8 cellular contexts compared by ENCODE assay signal in the genomic region with DNA sequence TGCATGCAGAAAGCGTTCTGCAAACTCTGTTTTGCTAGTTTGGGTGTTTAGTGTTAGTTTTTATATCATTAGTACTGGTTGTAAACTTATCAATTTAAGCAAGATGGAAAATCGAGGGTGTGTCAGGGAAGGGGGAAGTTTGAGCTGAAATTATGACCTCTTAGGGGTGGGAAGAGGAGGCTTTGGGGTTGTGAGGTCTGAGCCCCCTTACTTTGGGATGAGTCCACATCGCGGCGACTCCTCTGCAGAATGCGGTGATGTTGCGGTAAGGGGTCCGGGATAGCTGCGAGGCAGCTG. TPM values are rescaled to one million over a fixed set of nuclear protein-coding genes. Genes with fewer than 3 reads are reported as not detected.
DNase-seq lines count a peak whose midpoint lies in the region; ATAC-seq lines count a peak whose summit lies in the region.

No MANE protein-coding gene starts in this region.

- H3K9me3 Mint-ChIP-seq in activated CD8-positive, alpha-beta memory T cell treated with anti-CD3 and anti-CD28 coated beads, Interleukin-2, amount 10 ng/mL, durations not matched to agents 7 days and 5 days (ENCODE audit: low read depth): no peaks in the 10 kb centered on the region

- H3K9me3 ChIP-seq in T-helper 17 cell (ENCODE audit: control insufficient read depth, low read length, poor library complexity, severe bottlenecking): no peaks in the 10 kb centered on the region

- peak overlapping the region; percentile 95 for H3K27ac Mint-ChIP-seq in activated CD8-positive, alpha-beta memory T cell treated with anti-CD3 and anti-CD28 coated beads, Interleukin-2, amount 10 ng/mL, durations not matched to agents 7 days and 5 days
- H3K27ac Mint-ChIP-seq in T-helper 17 cell: peak overlapping the region; percentile 97

- peak overlapping the region; percentile 89 for H3K4me3 Mint-ChIP-seq in activated CD8-positive, alpha-beta memory T cell treated with anti-CD3 and anti-CD28 coated beads, Interleukin-2, amount 10 ng/mL, durations not matched to agents 7 days and 5 days
- H3K4me3 Mint-ChIP-seq in T-helper 17 cell: peak overlapping the region; percentile 87

- H3K36me3 Mint-ChIP-seq in activated CD8-positive, alpha-beta memory T cell treated with anti-CD3 and anti-CD28 coated beads, Interleukin-2, amount 10 ng/mL, durations not matched to agents 7 days and 5 days: peaks cover 4% of the 10 kb centered on the region
- H3K36me3 Mint-ChIP-seq in T-helper 17 cell (ENCODE audit: low read depth): peaks cover 2% of the 10 kb centered on the region

- in situ Hi-C loops in G401 (cut with HindIII; ENCODE audit: low sequenced_read_pairs): no loop called here

- peaks cover 6% of the 10 kb centered on the region for H3K27me3 Mint-ChIP-seq in activated CD8-positive, alpha-beta memory T cell treated with anti-CD3 and anti-CD28 coated beads, Interleukin-2, amount 10 ng/mL, durations not matched to agents 7 days and 5 days
- H3K27me3 Mint-ChIP-seq in T-helper 17 cell: peaks cover 6% of the 10 kb centered on the region

- DNase-seq in activated CD8-positive, alpha-beta memory T cell treated with anti-CD3 and anti-CD28 coated beads, Interleukin-2, amount 10 ng/mL, durations not matched to agents 7 days and 5 days: no peak
- no peak for DNase-seq in activated CD8-positive, alpha-beta memory T cell treated with anti-CD3 and anti-CD28 coated beads, Interleukin-2, amount 50 U/mL, for 48 hours
- DNase-seq in T-helper 17 cell (no peak), iPS DF 19.7 (ENCODE audit: low read depth, low spot score) (peak; percentile 73), substantia nigra (lab: John Stamatoyannopoulos, UW) (no peak), G401 (ENCODE audit: low spot score) (no peak), NCI-H2029 treated with DMSO at 0.1 percent for 48 hours (lab: John Stamatoyannopoulos, UW) (no peak), DMS53 (lab: John Stamatoyannopoulos, UW) (no peak)

- ATAC-seq in activated CD8-positive, alpha-beta memory T cell treated with anti-CD3 and anti-CD28 coated beads, Interleukin-2, amount 10 ng/mL, durations not matched to agents 7 days and 5 days: no peak
- no peak for ATAC-seq in T-helper 17 cell

- CTCF ChIA-PET in activated CD8-positive, alpha-beta memory T cell treated with anti-CD3 and anti-CD28 coated beads, Interleukin-2, amount 10 ng/mL, durations not matched to agents 7 days and 5 days (lab: Charles Lee): interaction anchor here (1.0 to 2.5 kb wide), 12 partner anchors 8 to 138 kb away, joined by 3 to 12 read pairs (median 4); a partner anchor contains a TSS

- H3K27ac ChIP-seq in substantia nigra (ENCODE audit: low read depth, low read length, poor library complexity, severe bottlenecking): peak overlapping the region; percentile 65

- peaks cover 21% of the 10 kb centered on the region for H3K4me1 Mint-ChIP-seq in activated CD8-positive, alpha-beta memory T cell treated with anti-CD3 and anti-CD28 coated beads, Interleukin-2, amount 10 ng/mL, durations not matched to agents 7 days and 5 days
- peaks cover 17% of the 10 kb centered on the region for H3K4me1 Mint-ChIP-seq in T-helper 17 cell

RNA-seq across cellular contexts. Expression of a gene that starts 0.7 kb away (rescaled TPM):
- 100 to 1,000 TPM; 124 to 135 TPM for total RNA-seq in activated CD8-positive, alpha-beta memory T cell treated with anti-CD3 and anti-CD28 coated beads, Interleukin-2, amount 10 ng/mL, durations not matched to agents 7 days and 5 days
- 10 to 100 TPM; 50.9 to 54.7 TPM for total RNA-seq in T-helper 17 cell
- total RNA-seq in G401 (2014; rRNA removed; shearing (Covaris generic)): 123 TPM in 2 replicates

RNA-seq across cellular contexts. Expression of a gene that starts 18.4 kb away (rescaled TPM):
- total RNA-seq in activated CD8-positive, alpha-beta memory T cell treated with anti-CD3 and anti-CD28 coated beads, Interleukin-2, amount 10 ng/mL, durations not matched to agents 7 days and 5 days: 10 to 100 TPM; 19.3 to 20.4 TPM
- 1 to 10 TPM; 9.0 to 9.9 TPM for total RNA-seq in T-helper 17 cell
- total RNA-seq in G401 (2014; rRNA removed; shearing (Covaris generic)): 110 and 116 TPM in 2 replicates

RNA-seq across cellular contexts. Expression of a gene that starts 24.4 kb away (rescaled TPM):
- 100 to 1,000 TPM; 275 to 283 TPM for total RNA-seq in activated CD8-positive, alpha-beta memory T cell treated with anti-CD3 and anti-CD28 coated beads, Interleukin-2, amount 10 ng/mL, durations not matched to agents 7 days and 5 days
- 100 to 1,000 TPM; 148 to 163 TPM for total RNA-seq in T-helper 17 cell
- 153 and 193 TPM in 2 replicates for total RNA-seq in G401 (2014; rRNA removed; shearing (Covaris generic))

RNA-seq across cellular contexts. Expression of a gene that starts 55.2 kb away (rescaled TPM):
- total RNA-seq in activated CD8-positive, alpha-beta memory T cell treated with anti-CD3 and anti-CD28 coated beads, Interleukin-2, amount 10 ng/mL, durations not matched to agents 7 days and 5 days: 1,000 to 10,000 TPM; 1,331 to 1,537 TPM
- 1,000 to 10,000 TPM; 1,653 to 1,678 TPM for total RNA-seq in T-helper 17 cell
- 1,108 and 1,164 TPM in 2 replicates for total RNA-seq in G401 (2014; rRNA removed; shearing (Covaris generic))
